29 cellular contexts compared by ENCODE assay signal in genomic region chr20:4545526-4545925, GRCh38.
DNase-seq lines count a peak whose midpoint lies in the region; ATAC-seq and TF ChIP-seq lines count a peak whose summit lies in the region.
"Had no signal": no experiment of that assay in that cellular context is flagged by ENCODE, and none has a peak within 500 bp of the region (broad histone marks: within the 10 kb centered on the region; RNA-seq: fewer than 3 reads in every experiment).

No MANE protein-coding gene starts in this region.

- H2AFZ ChIP-seq in PC-3 (ENCODE audit: low read length) (no peak overlapping the region), osteoblast (ENCODE audit: low read length) (no peak overlapping the region)

- H4K20me1 ChIP-seq in PC-3 (ENCODE audit: low read length) (no peaks in the 10 kb centered on the region), osteoblast (ENCODE audit: insufficient read depth, low read length) (no peaks in the 10 kb centered on the region)

- H3K9me3 ChIP-seq in PC-3 (ENCODE audit: low read length) (0 out of 2 replicates have a peak, but pooled peaks cover 4% of the 10 kb centered on the region), osteoblast (ENCODE audit: low read depth, low read length) (peaks cover 2% of the 10 kb centered on the region)
- H3K9me3 ChIP-seq: upper lobe of right lung had no signal

- H3K4me2 ChIP-seq in PC-3 (ENCODE audit: low read length), result peak overlapping the region; percentile 0
- peak overlapping the region; percentile 13 for H3K4me2 ChIP-seq in osteoblast (ENCODE audit: insufficient read depth, low read length)
- H3K4me2 ChIP-seq: KMS-11 had no signal

- H3K4me1 Mint-ChIP-seq in activated CD8-positive, alpha-beta T cell treated with anti-CD3 and anti-CD28 coated beads for 36 hours (ENCODE audit: low read depth), result no peaks in the 10 kb centered on the region
- no peaks in the 10 kb centered on the region for H3K4me1 Mint-ChIP-seq in activated CD4-positive, alpha-beta memory T cell treated with anti-CD3 and anti-CD28 coated beads for 36 hours (ENCODE audit: low read depth)
- H3K4me1 Mint-ChIP-seq: activated CD4-positive, alpha-beta T cell treated with anti-CD3 and anti-CD28 coated beads for 36 hours; CD14-positive monocyte; naive B cell; stimulated activated effector memory CD8-positive, alpha-beta T cell treated with anti-CD3 and anti-CD28 coated beads, Interleukin-12 subunit alpha, Interleukin-12 subunit beta, amount 100 ng/mL, for 72 hours had no signal

- H3K36me3 Mint-ChIP-seq in activated CD8-positive, alpha-beta T cell treated with anti-CD3 and anti-CD28 coated beads for 36 hours (ENCODE audit: low read depth), result no peaks in the 10 kb centered on the region
- no peaks in the 10 kb centered on the region for H3K36me3 Mint-ChIP-seq in activated CD4-positive, alpha-beta memory T cell treated with anti-CD3 and anti-CD28 coated beads for 36 hours
- H3K36me3 Mint-ChIP-seq: CD14-positive monocyte; stimulated activated effector memory CD8-positive, alpha-beta T cell treated with anti-CD3 and anti-CD28 coated beads, Interleukin-12 subunit alpha, Interleukin-12 subunit beta, amount 100 ng/mL, for 72 hours had no signal

- H3K36me3 ChIP-seq in PC-3 (ENCODE audit: low read depth, low read length) (peaks cover 5% of the 10 kb centered on the region; the same call in 1 of the 2 replicates), osteoblast (ENCODE audit: insufficient read depth, low read length) (no peaks in the 10 kb centered on the region)
- H3K36me3 ChIP-seq: spleen, upper lobe of right lung had no signal

- H3F3A ChIP-seq in PC-3 (ENCODE audit: low read length, unreplicated experiment), result no peaks in the 10 kb centered on the region

- no peaks in the 10 kb centered on the region for H3K9me2 ChIP-seq in PC-3 (replicated peaks; ENCODE audit: low read length)

- POLR2A ChIA-PET in PC-3 (lab: Charles Lee; ENCODE audit: unreplicated experiment), result no interaction called here
- POLR2A ChIA-PET in activated CD8-positive, alpha-beta T cell treated with anti-CD3 and anti-CD28 coated beads for 36 hours (lab: Charles Lee), result no interaction called here
- POLR2A ChIA-PET in activated CD4-positive, alpha-beta memory T cell treated with anti-CD3 and anti-CD28 coated beads for 36 hours (lab: Charles Lee), result no interaction called here

- no peak overlapping the region for H3K4me3 ChIP-seq in PC-3 (ENCODE audit: low read length)
- no peak overlapping the region for H3K4me3 ChIP-seq in cardiac fibroblast (replicated peaks in 1 of 2; ENCODE audit: low read depth in 2 of 2, low read length in 2 of 2)
- H3K4me3 ChIP-seq in osteoblast (ENCODE audit: insufficient read depth, low read length), result no peak overlapping the region
- H3K4me3 ChIP-seq: dorsolateral prefrontal cortex, SK-N-MC, spleen, upper lobe of right lung had no signal

- H3K27me3 ChIP-seq in PC-3 (ENCODE audit: low read length) (no peaks in the 10 kb centered on the region), osteoblast (ENCODE audit: insufficient read depth, low read length) (no peaks in the 10 kb centered on the region)
- H3K27me3 ChIP-seq: upper lobe of right lung had no signal

- in situ Hi-C loops in KBM-7 (cut with MboI; ENCODE audit: low pct_unique_long_range_greater_than_20kb, low sequenced_read_pairs), result no loop called here

- no peak overlapping the region for H3K4me3 Mint-ChIP-seq in activated CD8-positive, alpha-beta T cell treated with anti-CD3 and anti-CD28 coated beads for 36 hours
- H3K4me3 Mint-ChIP-seq in activated CD4-positive, alpha-beta memory T cell treated with anti-CD3 and anti-CD28 coated beads for 36 hours, result no peak overlapping the region
- H3K4me3 Mint-ChIP-seq: activated CD4-positive, alpha-beta T cell treated with anti-CD3 and anti-CD28 coated beads for 36 hours; activated naive CD4-positive, alpha-beta T cell treated with anti-CD3 and anti-CD28 coated beads for 36 hours; CD14-positive monocyte; naive B cell; stimulated activated effector memory CD8-positive, alpha-beta T cell treated with anti-CD3 and anti-CD28 coated beads, Interleukin-12 subunit alpha, Interleukin-12 subunit beta, amount 100 ng/mL, for 72 hours had no signal

- peaks cover 50% of the 10 kb centered on the region for H3K4me1 ChIP-seq in PC-3 (ENCODE audit: insufficient read depth, low read length)
- peaks cover 28% of the 10 kb centered on the region for H3K4me1 ChIP-seq in osteoblast (ENCODE audit: insufficient read depth, low read length)
- H3K4me1 ChIP-seq: spleen, upper lobe of right lung had no signal

- TF ChIP-seq CTCF in PC-3 (conservative IDR thresholded peaks at IDR 0.05; ENCODE audit: low read depth, low read length) (no peak), cardiac fibroblast (IDR thresholded peaks at IDR 0.05; ENCODE audit: low read depth, low read length) (no peak), osteoblast (IDR thresholded peaks at IDR 0.05; ENCODE audit: extremely low read depth, low read depth, low read length) (no peak)
- no peak for TF ChIP-seq CTCF in activated CD8-positive, alpha-beta T cell treated with anti-CD3 and anti-CD28 coated beads for 36 hours (IDR thresholded peaks at IDR 0.05)

- H3K79me2 ChIP-seq in PC-3 (ENCODE audit: low read length) (no peaks in the 10 kb centered on the region), osteoblast (ENCODE audit: insufficient read depth, low read length) (no peaks in the 10 kb centered on the region)

- intact Hi-C loops in PC-3 (cut with micrococcal nuclease), result loop anchor here (5.0 kb wide), 2 partner anchors 42 to 88 kb away; no protein-coding TSS in a partner anchor
- intact Hi-C loops in activated CD8-positive, alpha-beta T cell treated with anti-CD3 and anti-CD28 coated beads for 36 hours (cut with micrococcal nuclease), result no loop called here
- intact Hi-C loops in activated CD4-positive, alpha-beta memory T cell treated with anti-CD3 and anti-CD28 coated beads for 36 hours (cut with micrococcal nuclease), result no loop called here

- H3K27ac Mint-ChIP-seq in activated CD8-positive, alpha-beta T cell treated with anti-CD3 and anti-CD28 coated beads for 36 hours, result no peak overlapping the region
- H3K27ac Mint-ChIP-seq in activated CD4-positive, alpha-beta memory T cell treated with anti-CD3 and anti-CD28 coated beads for 36 hours, result no peak overlapping the region
- H3K27ac Mint-ChIP-seq: activated CD4-positive, alpha-beta T cell treated with anti-CD3 and anti-CD28 coated beads for 36 hours; activated naive CD4-positive, alpha-beta T cell treated with anti-CD3 and anti-CD28 coated beads for 36 hours; CD14-positive monocyte; naive B cell; stimulated activated effector memory CD8-positive, alpha-beta T cell treated with anti-CD3 and anti-CD28 coated beads, Interleukin-12 subunit alpha, Interleukin-12 subunit beta, amount 100 ng/mL, for 72 hours had no signal

- DNase-seq in EL (peak; percentile 45), PC-3 (no peak), cardiac fibroblast (ENCODE audit: low read depth in 2 of 2) (peak; percentile 12 to 36), osteoblast (ENCODE audit: insufficient read length, low spot score, missing footprints) (no peak), KBM-7 (no peak)
- DNase-seq in activated CD8-positive, alpha-beta T cell treated with anti-CD3 and anti-CD28 coated beads for 36 hours, result no peak
- DNase-seq in activated CD4-positive, alpha-beta memory T cell treated with anti-CD3 and anti-CD28 coated beads for 36 hours, result no peak
- DNase-seq: activated CD4-positive, alpha-beta T cell treated with anti-CD3 and anti-CD28 coated beads for 36 hours; activated naive CD4-positive, alpha-beta T cell treated with anti-CD3 and anti-CD28 coated beads for 36 hours; activated T-cell treated with anti-CD3 and anti-CD28 coated beads, Interleukin-2, amount 50 U/mL, for 48 hours; Calu3; dorsolateral prefrontal cortex; hippocampal formation; left ventricle myocardium superior; naive B cell; NCI-H1694 treated with DMSO at 0.1 percent for 48 hours; NCI-H526; occipital lobe; RPMI8226; spleen; stimulated activated CD4-positive, alpha-beta T cell treated with anti-CD3 and anti-CD28 coated beads, Interleukin-2, amount 100 ng/mL, for 48 hours; substantia nigra; T-helper 2 cell; upper lobe of right lung had no signal

- peaks cover 33% of the 10 kb centered on the region for H3K27me3 Mint-ChIP-seq in activated CD8-positive, alpha-beta T cell treated with anti-CD3 and anti-CD28 coated beads for 36 hours
- H3K27me3 Mint-ChIP-seq in activated CD4-positive, alpha-beta memory T cell treated with anti-CD3 and anti-CD28 coated beads for 36 hours, result peaks cover 39% of the 10 kb centered on the region

- ATAC-seq in PC-3 (no peak), esophagus mucosa (no peak)
- ATAC-seq in activated CD8-positive, alpha-beta T cell treated with anti-CD3 and anti-CD28 coated beads for 36 hours, result no peak
- ATAC-seq: activated CD4-positive, alpha-beta T cell treated with anti-CD3 and anti-CD28 coated beads for 36 hours; left ventricle myocardium superior; stimulated activated effector memory CD8-positive, alpha-beta T cell treated with anti-CD3 and anti-CD28 coated beads, Interleukin-12 subunit alpha, Interleukin-12 subunit beta, amount 100 ng/mL, for 72 hours; upper lobe of right lung had no signal

- H3K9me3 Mint-ChIP-seq in activated CD8-positive, alpha-beta T cell treated with anti-CD3 and anti-CD28 coated beads for 36 hours, result no peaks in the 10 kb centered on the region
- peaks cover 8% of the 10 kb centered on the region for H3K9me3 Mint-ChIP-seq in activated CD4-positive, alpha-beta memory T cell treated with anti-CD3 and anti-CD28 coated beads for 36 hours
- H3K9me3 Mint-ChIP-seq: activated naive CD4-positive, alpha-beta T cell treated with anti-CD3 and anti-CD28 coated beads for 36 hours; stimulated activated effector memory CD8-positive, alpha-beta T cell treated with anti-CD3 and anti-CD28 coated beads, Interleukin-12 subunit alpha, Interleukin-12 subunit beta, amount 100 ng/mL, for 72 hours had no signal

- BruUV-seq in PC-3 (replicated peaks; lab: Mats Ljungman, UMichigan), result no TSS peak

- CTCF ChIA-PET in PC-3 (lab: Charles Lee), result no interaction called here
- CTCF ChIA-PET in activated CD8-positive, alpha-beta T cell treated with anti-CD3 and anti-CD28 coated beads for 36 hours (lab: Charles Lee), result no interaction called here
- CTCF ChIA-PET in activated CD4-positive, alpha-beta memory T cell treated with anti-CD3 and anti-CD28 coated beads for 36 hours (lab: Charles Lee), result no interaction called here

- H3K9ac ChIP-seq in PC-3 (ENCODE audit: low read length), result peak overlapping the region; percentile 27; the same call in 1 of the 2 replicates
- H3K9ac ChIP-seq: KMS-11 had no signal

- H3K27ac ChIP-seq in PC-3 (ENCODE audit: low read length) (peak overlapping the region; percentile 80), osteoblast (ENCODE audit: low read depth, low read length) (peak overlapping the region; percentile 42)
- H3K27ac ChIP-seq: dorsolateral prefrontal cortex, KMS-11, SK-N-MC, spleen, upper lobe of right lung had no signal

Comparison
In these comparisons a context has a peak if more than half of its experiments do, and no peak if none do; other contexts are left out.
1. DNase-seq: peak in EL (single experiment) and cardiac fibroblast (2 of 2); none in PC-3 (single experiment), osteoblast (single experiment), activated CD8-positive, alpha-beta T cell treated with anti-CD3 and anti-CD28 coated beads for 36 hours (single experiment), KBM-7 (single experiment) and activated CD4-positive, alpha-beta memory T cell treated with anti-CD3 and anti-CD28 coated beads for 36 hours (single experiment).